ENCODE assay signal across 8 cellular contexts in the genomic region with DNA sequence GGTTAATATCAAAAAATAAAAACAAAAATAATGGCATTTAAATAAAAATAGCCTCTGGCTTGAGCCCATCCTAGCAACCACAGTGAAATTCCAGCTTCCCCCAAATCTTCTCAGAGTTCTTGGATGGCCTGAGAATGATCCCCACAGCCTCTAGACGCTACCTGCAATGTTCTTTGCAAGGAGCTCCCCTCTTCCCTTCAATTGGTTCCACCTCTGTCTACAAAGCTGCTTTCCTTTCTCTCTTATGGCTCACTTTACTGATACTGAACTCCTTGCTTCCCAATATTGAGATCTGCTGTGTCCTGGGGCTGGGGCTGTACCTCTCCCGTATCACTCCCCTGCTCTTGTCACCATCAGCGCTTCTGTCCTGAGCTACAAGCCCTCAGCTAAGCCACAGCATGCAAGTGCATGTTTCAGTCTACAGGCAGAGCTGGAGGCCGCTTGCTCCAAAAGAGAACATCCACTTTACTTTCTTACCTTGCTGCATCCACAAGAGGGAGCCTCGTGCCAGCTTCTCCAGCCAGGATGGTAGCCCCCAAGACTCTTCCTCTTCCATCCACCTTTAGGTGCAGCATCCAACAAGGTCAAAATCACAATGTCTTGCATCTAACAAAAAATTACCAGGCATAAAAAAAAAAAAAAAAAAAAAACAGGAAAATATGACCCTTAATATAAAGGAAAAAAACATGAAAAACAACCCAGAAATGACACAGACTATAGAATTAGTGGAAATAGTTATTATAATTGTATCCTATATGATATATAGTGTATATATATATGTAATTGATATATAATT. TPM values are rescaled to one million over a fixed set of nuclear protein-coding genes. Genes with fewer than 3 reads are reported as not detected.
DNase-seq lines count a peak whose midpoint lies in the region; TF ChIP-seq lines count a peak whose summit lies in the region.

No MANE protein-coding gene starts in this region.

- peak; percentile 80 for TF ChIP-seq CTCF in astrocyte of the spinal cord (IDR thresholded peaks at IDR 0.05; ENCODE audit: low read depth, low read length)

- no peaks in the 10 kb centered on the region for H3K27me3 ChIP-seq in H7 (ENCODE audit: control insufficient read depth, insufficient read depth, low read length)

- H3K4me3 ChIP-seq in H7 (ENCODE audit: insufficient read depth, low read depth, low read length) (no peak overlapping the region), astrocyte of the spinal cord (ENCODE audit: low read depth, low read length) (no peak overlapping the region)

- H3K36me3 ChIP-seq in H7 (replicated peaks; ENCODE audit: control insufficient read depth, insufficient read depth, low read length), result no peaks in the 10 kb centered on the region

- peak; percentile 46 for DNase-seq in CMK (ENCODE audit: low read depth)
- peak; percentile 67 for DNase-seq in H7
- DNase-seq in NCI-H524 (lab: John Stamatoyannopoulos, UW), result peak; percentile 18 to 71
- peak; percentile 55 for DNase-seq in astrocyte of the spinal cord (ENCODE audit: low read depth, low spot score)
- DNase-seq in kidney glomerular epithelial cell (lab: John Stamatoyannopoulos, UW), result peak; percentile 58
- no peak for DNase-seq in T-helper 1 cell
- DNase-seq in superior temporal gyrus (ENCODE audit: extremely low spot score), result no peak
- no peak for DNase-seq in activated CD4-positive, CD25-positive, alpha-beta regulatory T cell (lab: John Stamatoyannopoulos, UW)

- in situ Hi-C loops in astrocyte of the spinal cord (cut with HindIII; ENCODE audit: low sequenced_read_pairs), result no loop called here

RNA-seq across cellular contexts. Expression of gene PRSS3, which starts 57.4 kb away (rescaled TPM):
- total RNA-seq in H7 (2014; rRNA removed; shearing (Covaris generic)), result not detected in 2 replicates

Comparison
In these comparisons a context has a peak if more than half of its experiments do, and no peak if none do; other contexts are left out.
1. DNase-seq: peak in CMK (single experiment), H7 (single experiment), NCI-H524 (2 of 2), astrocyte of the spinal cord (single experiment) and kidney glomerular epithelial cell (single experiment); none in T-helper 1 cell (0 of 5), superior temporal gyrus (single experiment) and activated CD4-positive, CD25-positive, alpha-beta regulatory T cell (0 of 4).